Comparison of ENCODE assay signal across 17 cellular contexts in the genomic region with DNA sequence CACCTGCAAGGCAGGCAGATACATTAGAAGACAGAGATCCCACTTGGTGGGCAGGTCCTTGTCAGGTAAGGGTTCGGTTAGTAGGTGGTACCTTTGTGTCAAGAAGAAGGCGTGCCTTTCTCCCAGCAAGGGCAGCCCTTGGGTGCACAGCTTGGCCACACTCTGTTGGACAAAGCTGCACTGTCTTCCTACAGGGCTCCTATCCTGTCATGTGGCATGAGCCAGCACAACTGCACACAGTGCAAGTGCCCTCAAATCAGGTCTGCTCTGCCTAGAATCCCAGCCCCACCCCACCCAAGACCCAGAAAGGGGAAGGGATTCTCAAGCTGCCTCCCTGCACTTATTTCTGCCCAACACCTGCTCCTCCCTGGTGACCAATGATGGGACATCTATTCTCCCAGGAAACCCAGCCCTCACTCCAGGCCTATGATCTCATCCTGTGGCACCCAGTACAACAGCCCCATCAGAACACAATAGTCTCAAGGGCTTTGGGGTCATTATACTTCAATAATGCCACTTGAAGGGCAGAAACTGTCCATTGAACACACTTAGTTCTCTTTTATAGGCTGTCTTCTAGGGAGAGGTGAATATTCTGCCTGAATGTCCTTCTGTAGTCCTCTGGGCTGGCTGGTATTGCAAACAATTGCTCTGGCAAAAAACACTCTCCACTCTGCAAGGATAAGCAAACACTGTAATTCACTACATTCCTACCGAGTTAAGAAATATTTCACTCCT. TPM values are rescaled to one million over a fixed set of nuclear protein-coding genes. Genes with fewer than 3 reads are reported as not detected.
DNase-seq lines count a peak whose midpoint lies in the region; ATAC-seq, FAIRE-seq and TF ChIP-seq lines count a peak whose summit lies in the region.
"Had no signal": no experiment of that assay in that cellular context is flagged by ENCODE, and none has a peak within 500 bp of the region (broad histone marks: within the 10 kb centered on the region; RNA-seq: fewer than 3 reads in every experiment).

No MANE protein-coding gene starts in this region.

- H4K20me1 ChIP-seq in GM12878 (ENCODE audit: control insufficient read depth, insufficient read depth) = no peaks in the 10 kb centered on the region; the same call in 1 of the 2 replicates

- no peaks in the 10 kb centered on the region for H3K36me3 ChIP-seq in GM12878 (ENCODE audit: control insufficient read depth in 2 of 2, insufficient read depth in 2 of 2, low read length in 1 of 2)
- H3K36me3 ChIP-seq: neutrophil, vagina had no signal

- peaks cover 7% of the 10 kb centered on the region for H3K9me3 Mint-ChIP-seq in activated CD4-positive, alpha-beta memory T cell treated with anti-CD3 and anti-CD28 coated beads, Interleukin-2, amount 10 ng/mL, durations not matched to agents 7 days and 5 days

- SMC1A ChIA-PET in GM12878 (lab: Charles Lee; ENCODE audit: uncharacterized antibody, unreplicated experiment) = interaction anchor here (0.7 to 1.6 kb wide), 2 partner anchors 9 to 38 kb away, joined by 3 to 5 read pairs; no protein-coding TSS in a partner anchor

- RAD21 ChIA-PET in GM12878 (lab: Charles Lee; ENCODE audit: unreplicated experiment) = interaction anchor here (1.0 kb wide), 1 partner anchor 17 kb away, joined by 3 read pairs; no protein-coding TSS in a partner anchor

- no peak overlapping the region for H3K27ac ChIP-seq in GM12878 (ENCODE audit: control insufficient read depth, insufficient read depth)
- H3K27ac ChIP-seq: neutrophil, vagina had no signal

- in situ Hi-C loops in GM12878 (cut with MboI) = no loop called here

- H3K9ac ChIP-seq in GM12878 (ENCODE audit: control insufficient read depth, insufficient read depth, low read length) = no peak overlapping the region

- H3K79me2 ChIP-seq in GM12878 (ENCODE audit: control insufficient read depth, insufficient read depth, low read length) = no peaks in the 10 kb centered on the region

- TF ChIP-seq CTCF in GM12878 (IDR thresholded peaks at IDR 0.05 in 2 of 3, conservative IDR thresholded peaks at IDR 0.05 in 1 of 3; ENCODE audit: control insufficient read depth in 2 of 3, extremely low read depth in 1 of 3, insufficient read depth in 1 of 3, low read depth in 3 of 3, low read length in 3 of 3) = no peak

- CTCF ChIA-PET in GM12878 (lab: Yijun Ruan, JAX) = interaction anchor here (1.0 to 6.2 kb wide), 5 partner anchors 13 to 108 kb away, joined by 3 to 39 read pairs (median 4); no protein-coding TSS in a partner anchor
- CTCF ChIA-PET in activated CD4-positive, alpha-beta memory T cell treated with anti-CD3 and anti-CD28 coated beads, Interleukin-2, amount 10 ng/mL, durations not matched to agents 7 days and 5 days (lab: Charles Lee) = interaction anchor here (1.9 kb wide), 1 partner anchor 14 kb away, joined by 5 read pairs; no protein-coding TSS in a partner anchor

- H3K4me2 ChIP-seq in GM12878 (ENCODE audit: control insufficient read depth, insufficient read depth) = no peak overlapping the region

- no peak overlapping the region for H2AFZ ChIP-seq in GM12878 (ENCODE audit: control insufficient read depth, low read depth, low read length)

- no peak overlapping the region for H3K4me3 ChIP-seq in GM12878
- H3K4me3 ChIP-seq: vagina had no signal

- H3K27ac Mint-ChIP-seq in activated CD4-positive, alpha-beta memory T cell treated with anti-CD3 and anti-CD28 coated beads, Interleukin-2, amount 10 ng/mL, durations not matched to agents 7 days and 5 days = no peak overlapping the region
- H3K27ac Mint-ChIP-seq: activated CD8-positive, alpha-beta memory T cell treated with anti-CD3 and anti-CD28 coated beads, Interleukin-2, amount 10 ng/mL, durations not matched to agents 7 days and 5 days; activated naive CD8-positive, alpha-beta T cell treated with anti-CD3 and anti-CD28 coated beads, Interleukin-2, amount 10 ng/mL, durations not matched to agents 7 days and 5 days; IgD-negative memory B cell had no signal

- TF ChIP-seq EP300 in GM12878 (IDR thresholded peaks at IDR 0.05; ENCODE audit: borderline replicate concordance in 1 of 2, control insufficient read depth in 1 of 2, low read depth in 2 of 2, low read length in 2 of 2) = no peak

- no peak for TF ChIP-seq POLR2A in GM12878 (IDR thresholded peaks at IDR 0.05; ENCODE audit: low read depth, low read length)
- no peak for TF ChIP-seq POLR2A in H54 (IDR thresholded peaks at IDR 0.05; ENCODE audit: low read depth, low read length)

- peak; percentile 80 for DNase-seq in COLO668 (lab: John Stamatoyannopoulos, UW; ENCODE audit: unreplicated experiment)
- peak; percentile 45 for DNase-seq in NCI-H2107 (lab: John Stamatoyannopoulos, UW)
- no peak for DNase-seq in GM12878 (ENCODE audit: low read depth, low spot score)
- DNase-seq in medulla oblongata (ENCODE audit: extremely low spot score) = peak; percentile 34
- no peak for DNase-seq in H54 (ENCODE audit: insufficient read length, low spot score)
- no peak for DNase-seq in activated CD4-positive, alpha-beta memory T cell treated with anti-CD3 and anti-CD28 coated beads, Interleukin-2, amount 10 ng/mL, durations not matched to agents 7 days and 5 days
- DNase-seq in GM19239 (ENCODE audit: insufficient read length, low spot score) = no peak
- DNase-seq: activated CD8-positive, alpha-beta memory T cell treated with anti-CD3 and anti-CD28 coated beads, Interleukin-2, amount 10 ng/mL, durations not matched to agents 7 days and 5 days; activated naive CD8-positive, alpha-beta T cell treated with anti-CD3 and anti-CD28 coated beads, Interleukin-2, amount 10 ng/mL, durations not matched to agents 7 days and 5 days had no signal

- peaks cover 4% of the 10 kb centered on the region for H3K27me3 Mint-ChIP-seq in activated CD4-positive, alpha-beta memory T cell treated with anti-CD3 and anti-CD28 coated beads, Interleukin-2, amount 10 ng/mL, durations not matched to agents 7 days and 5 days
- H3K27me3 Mint-ChIP-seq: activated CD8-positive, alpha-beta memory T cell treated with anti-CD3 and anti-CD28 coated beads, Interleukin-2, amount 10 ng/mL, durations not matched to agents 7 days and 5 days had no signal

- H3K4me1 Mint-ChIP-seq in activated CD4-positive, alpha-beta memory T cell treated with anti-CD3 and anti-CD28 coated beads, Interleukin-2, amount 10 ng/mL, durations not matched to agents 7 days and 5 days = peaks cover 7% of the 10 kb centered on the region
- H3K4me1 Mint-ChIP-seq: IgD-negative memory B cell had no signal

- POLR2A ChIA-PET in GM12878 (lab: Charles Lee) = interaction anchor here (1.0 kb wide), 1 partner anchor 314 kb away, joined by 4 read pairs; no protein-coding TSS in a partner anchor
- POLR2A ChIA-PET in activated CD4-positive, alpha-beta memory T cell treated with anti-CD3 and anti-CD28 coated beads, Interleukin-2, amount 10 ng/mL, durations not matched to agents 7 days and 5 days (lab: Charles Lee) = no interaction called here

- no peaks in the 10 kb centered on the region for H3K27me3 ChIP-seq in GM12878 (replicated peaks in 1 of 2; ENCODE audit: control insufficient read depth in 2 of 2, insufficient read depth in 2 of 2, low read length in 1 of 2)
- H3K27me3 ChIP-seq: neutrophil, vagina had no signal

- 2% methylated on average over 3 of the region's 3 CpGs for WGBS in GM12878 (ENCODE audit: insufficient coverage, insufficient replicate concordance, low lambda C conversion rate, missing lambda C conversion rate)

- no TSS peak for BruUV-seq in GM12878 (replicated peaks; lab: Mats Ljungman, UMichigan)

- peaks cover 4% of the 10 kb centered on the region for H3K36me3 Mint-ChIP-seq in activated CD4-positive, alpha-beta memory T cell treated with anti-CD3 and anti-CD28 coated beads, Interleukin-2, amount 10 ng/mL, durations not matched to agents 7 days and 5 days (ENCODE audit: low read depth)
- H3K36me3 Mint-ChIP-seq: activated naive CD8-positive, alpha-beta T cell treated with anti-CD3 and anti-CD28 coated beads, Interleukin-2, amount 10 ng/mL, durations not matched to agents 7 days and 5 days; IgD-negative memory B cell had no signal

- H3K4me1 ChIP-seq in GM12878 (ENCODE audit: control insufficient read depth, insufficient read depth, low read length) = no peaks in the 10 kb centered on the region

- H3K9me3 ChIP-seq in GM12878 (replicated peaks; ENCODE audit: control insufficient read depth, insufficient read depth, low read length) = no peaks in the 10 kb centered on the region
- H3K9me3 ChIP-seq: neutrophil, vagina had no signal

- ATAC-seq in GM12878 (peak; percentile 42), HG02840 (IDR thresholded peaks at IDR 0.05; ENCODE audit: low FRiP score, unreplicated experiment) (no peak)
- ATAC-seq: activated CD8-positive, alpha-beta memory T cell treated with anti-CD3 and anti-CD28 coated beads, Interleukin-2, amount 10 ng/mL, durations not matched to agents 7 days and 5 days had no signal

- no peak overlapping the region for H3K4me3 Mint-ChIP-seq in activated CD4-positive, alpha-beta memory T cell treated with anti-CD3 and anti-CD28 coated beads, Interleukin-2, amount 10 ng/mL, durations not matched to agents 7 days and 5 days
- H3K4me3 Mint-ChIP-seq: activated CD8-positive, alpha-beta memory T cell treated with anti-CD3 and anti-CD28 coated beads, Interleukin-2, amount 10 ng/mL, durations not matched to agents 7 days and 5 days; activated naive CD8-positive, alpha-beta T cell treated with anti-CD3 and anti-CD28 coated beads, Interleukin-2, amount 10 ng/mL, durations not matched to agents 7 days and 5 days; IgD-negative memory B cell had no signal

- no peak for FAIRE-seq in GM12878 (lab: Jason Lieb, UNC)
- no peak for FAIRE-seq in H54 (lab: Jason Lieb, UNC)
- no peak for FAIRE-seq in GM19239 (lab: Jason Lieb, UNC)
- FAIRE-seq: GM18507 had no signal

- TF ChIP-seq RAD21 in GM12878 (IDR thresholded peaks at IDR 0.05; ENCODE audit: insufficient read depth, low read depth, low read length) = no peak

- intact Hi-C loops in GM12878 (cut with micrococcal nuclease; ENCODE audit: unreplicated experiment) = no loop called here

RNA-seq across cellular contexts. Expression of a gene that starts 43.0 kb away (rescaled TPM):
- total RNA-seq in GM12878 (2013; cell fraction: nucleolus; rRNA removed) = 36.7 and 39.8 TPM in 2 replicates
- total RNA-seq in GM12878 (2014; rRNA removed) = 16.4 and 16.5 TPM in 2 replicates
- 10.4 and 10.9 TPM in 2 replicates for total RNA-seq in GM12878 (2014; rRNA removed; fragmentation: Illumina TruSeq; extraction: Trizol)
- 18.0 and 20.4 TPM in 2 replicates for total RNA-seq in GM12878 (2021)
- polyA plus RNA-seq in GM12878 (2011; ENCODE audit: low read depth) = 0.66 TPM
- polyA plus RNA-seq in GM12878 (2011; rRNA removed) = 6.3 and 8.7 TPM in 2 replicates
- 9.6 and 10.6 TPM in 2 replicates for polyA plus RNA-seq in GM12878 (2011; cell fraction: cytosol; rRNA removed)
- 9.5 and 11.0 TPM in 2 replicates for polyA plus RNA-seq in GM12878 (2011; cell fraction: nucleus; rRNA removed)
- polyA plus RNA-seq in GM12878 (2012) = 0.92 and 1.3 TPM in 2 replicates
- 11.7 and 12.6 TPM in 2 replicates for polyA plus RNA-seq in GM12878 (2014; fragmentation: Illumina TruSeq; extraction: Trizol)
- 1 to 10 TPM; 1.4 to 2.3 TPM for polyA plus RNA-seq in GM12878 (2014; fragmentation: Nextera tagmentation; extraction: Ambion mirVana)
- 12.2 and 13.7 TPM in 2 replicates for polyA plus RNA-seq in GM12878 (2014; rRNA removed)
- polyA plus RNA-seq in GM12878 (2016; fragmentation: Nextera tagmentation; extraction: Ambion mirVana) = 1 to 10 TPM; 3.4 to 5.0 TPM
- polyA minus RNA-seq in GM12878 (2011; rRNA and poly(A)+ RNA removed) = 11.1 and 21.7 TPM in 2 replicates
- 4.8 and 6.0 TPM in 2 replicates for polyA minus RNA-seq in GM12878 (2011; cell fraction: cytosol; rRNA and poly(A)+ RNA removed)
- 6.0 and 7.7 TPM in 2 replicates for polyA minus RNA-seq in GM12878 (2011; cell fraction: nucleus; rRNA and poly(A)+ RNA removed)
- total RNA-seq in activated CD4-positive, alpha-beta memory T cell treated with anti-CD3 and anti-CD28 coated beads, Interleukin-2, amount 10 ng/mL, durations not matched to agents 7 days and 5 days = under 1 TPM; 0.48 to 0.58 TPM
- polyA plus RNA-seq: IgD-negative memory B cell had no signal

RNA-seq across cellular contexts. Expression of a gene that starts 43.7 kb away (rescaled TPM):
- 0.67 TPM in 1 of 2 replicates, not detected in the other for total RNA-seq in GM12878 (2013; cell fraction: nucleolus; rRNA removed)
- total RNA-seq in GM12878 (2014; rRNA removed) = 1.4 and 3.1 TPM in 2 replicates
- 4.1 and 4.8 TPM in 2 replicates for total RNA-seq in GM12878 (2014; rRNA removed; fragmentation: Illumina TruSeq; extraction: Trizol)
- 2.4 and 2.9 TPM in 2 replicates for total RNA-seq in GM12878 (2021)
- not detected for polyA plus RNA-seq in GM12878 (2011; ENCODE audit: low read depth)
- 0.12 and 0.15 TPM in 2 replicates for polyA plus RNA-seq in GM12878 (2011; rRNA removed)
- 0.07 and 0.13 TPM in 2 replicates for polyA plus RNA-seq in GM12878 (2011; cell fraction: cytosol; rRNA removed)
- 0.15 TPM in 1 of 2 replicates, not detected in the other for polyA plus RNA-seq in GM12878 (2011; cell fraction: nucleus; rRNA removed)
- polyA plus RNA-seq in GM12878 (2012) = not detected in 2 replicates
- 4.2 and 8.8 TPM in 2 replicates for polyA plus RNA-seq in GM12878 (2014; fragmentation: Illumina TruSeq; extraction: Trizol)
- polyA plus RNA-seq in GM12878 (2014; fragmentation: Nextera tagmentation; extraction: Ambion mirVana) = 1 to 10 TPM; 3.0 to 4.3 TPM
- polyA plus RNA-seq in GM12878 (2014; rRNA removed) = 1.8 and 2.7 TPM in 2 replicates
- polyA plus RNA-seq in GM12878 (2016; fragmentation: Nextera tagmentation; extraction: Ambion mirVana) = 1 to 10 TPM; 1.1 to 1.6 TPM
- 0.15 TPM in 1 of 2 replicates, not detected in the other for polyA minus RNA-seq in GM12878 (2011; rRNA and poly(A)+ RNA removed)
- polyA minus RNA-seq in GM12878 (2011; cell fraction: cytosol; rRNA and poly(A)+ RNA removed) = not detected in 2 replicates
- polyA minus RNA-seq in GM12878 (2011; cell fraction: nucleus; rRNA and poly(A)+ RNA removed) = not detected in 2 replicates
- 100 to 1,000 TPM; 329 to 340 TPM for total RNA-seq in activated CD4-positive, alpha-beta memory T cell treated with anti-CD3 and anti-CD28 coated beads, Interleukin-2, amount 10 ng/mL, durations not matched to agents 7 days and 5 days
- total RNA-seq: dermis microvascular lymphatic vessel endothelial cell, glomerular endothelial cell, RPMI7951 had no signal

Comparison
In these comparisons a context has a peak if more than half of its experiments do, and no peak if none do; other contexts are left out.
1. DNase-seq: peak in COLO668 (single experiment), NCI-H2107 (single experiment) and medulla oblongata (single experiment); none in GM12878 (single experiment), H54 (single experiment), activated CD4-positive, alpha-beta memory T cell treated with anti-CD3 and anti-CD28 coated beads, Interleukin-2, amount 10 ng/mL, durations not matched to agents 7 days and 5 days (single experiment) and GM19239 (single experiment).
2. RNA of a gene that starts 43.0 kb away (total RNA-seq): 10.4 to 39.8 TPM in GM12878; 0.48 to 0.58 TPM in activated CD4-positive, alpha-beta memory T cell treated with anti-CD3 and anti-CD28 coated beads, Interleukin-2, amount 10 ng/mL, durations not matched to agents 7 days and 5 days; every median in the first group is over 4 times any median in the second.
3. RNA of a gene that starts 43.7 kb away (total RNA-seq): 329 to 340 TPM in activated CD4-positive, alpha-beta memory T cell treated with anti-CD3 and anti-CD28 coated beads, Interleukin-2, amount 10 ng/mL, durations not matched to agents 7 days and 5 days; 0.67 to 4.8 TPM in GM12878; every median in the first group is over 10 times any median in the second.